10 cellular contexts compared by ENCODE assay signal in genomic region chr6:168711049-168711640, GRCh38.
DNase-seq lines count a peak whose midpoint lies in the region; ATAC-seq and TF ChIP-seq lines count a peak whose summit lies in the region.
"Had no signal": no experiment of that assay in that cellular context is flagged by ENCODE, and none has a peak within 500 bp of the region (broad histone marks: within the 10 kb centered on the region; RNA-seq: fewer than 3 reads in every experiment).

No MANE protein-coding gene starts in this region.

- H3K27ac ChIP-seq in breast epithelium = no peak overlapping the region
- H3K27ac ChIP-seq in CD4-positive, alpha-beta T cell (ENCODE audit: low read depth, low read length) = no peak overlapping the region

- H3K4me3 Mint-ChIP-seq in Calu3 (ENCODE audit: low read depth, unreplicated experiment) = no peak overlapping the region
- no peak overlapping the region for H3K4me3 Mint-ChIP-seq in mesothelial cell of epicardium
- H3K4me3 Mint-ChIP-seq in CD4-positive, alpha-beta T cell = no peak overlapping the region
- H3K4me3 Mint-ChIP-seq: naive B cell had no signal

- no peaks in the 10 kb centered on the region for H3K36me3 ChIP-seq in breast epithelium

- H3K36me3 Mint-ChIP-seq in Calu3 (ENCODE audit: insufficient read depth, unreplicated experiment) (no peaks in the 10 kb centered on the region), mesothelial cell of epicardium (no peaks in the 10 kb centered on the region)
- no peaks in the 10 kb centered on the region for H3K36me3 Mint-ChIP-seq in CD4-positive, alpha-beta T cell (ENCODE audit: low read depth)
- H3K36me3 Mint-ChIP-seq: naive B cell had no signal

- DNase-seq in Calu3 (no peak), breast epithelium (ENCODE audit: low spot score in 2 of 2) (no peak), mesothelial cell of epicardium (ENCODE audit: low spot score in 2 of 2, unreplicated experiment in 2 of 2) (no peak), GM10266 (ENCODE audit: extremely low spot score) (no peak), NCI-H146 treated with DMSO at 0.1 percent for 48 hours (lab: John Stamatoyannopoulos, UW; ENCODE audit: unreplicated experiment) (no peak)
- DNase-seq in CD4-positive, alpha-beta T cell = no peak
- DNase-seq: naive B cell, NCI-H2107 had no signal

- H3K9me3 Mint-ChIP-seq in Calu3 (ENCODE audit: low read depth, unreplicated experiment) (no peaks in the 10 kb centered on the region), mesothelial cell of epicardium (no peaks in the 10 kb centered on the region)
- H3K9me3 Mint-ChIP-seq in CD4-positive, alpha-beta T cell = no peaks in the 10 kb centered on the region

- H3K4me1 Mint-ChIP-seq in Calu3 (ENCODE audit: low read depth, unreplicated experiment) (no peaks in the 10 kb centered on the region), mesothelial cell of epicardium (peaks cover 15% of the 10 kb centered on the region)
- H3K4me1 Mint-ChIP-seq in CD4-positive, alpha-beta T cell (ENCODE audit: low read depth) = no peaks in the 10 kb centered on the region
- H3K4me1 Mint-ChIP-seq: naive B cell had no signal

- CTCF ChIA-PET in Calu3 (lab: Charles Lee) = interaction anchor here (0.7 to 1.2 kb wide), 4 partner anchors 21 to 259 kb away, joined by 3 to 4 read pairs (median 4); no protein-coding TSS in a partner anchor
- CTCF ChIA-PET in CD4-positive, alpha-beta T cell (lab: Charles Lee) = no interaction called here

- BruUV-seq in Calu3 (replicated peaks; lab: Mats Ljungman, UMichigan) = no TSS peak

- H3K27me3 Mint-ChIP-seq in Calu3 (ENCODE audit: unreplicated experiment) (no peaks in the 10 kb centered on the region), mesothelial cell of epicardium (ENCODE audit: low read depth) (peaks cover 4% of the 10 kb centered on the region)
- H3K27me3 Mint-ChIP-seq in CD4-positive, alpha-beta T cell = peaks cover 27% of the 10 kb centered on the region
- H3K27me3 Mint-ChIP-seq: naive B cell had no signal

- H3K27me3 ChIP-seq in breast epithelium = no peaks in the 10 kb centered on the region
- H3K27me3 ChIP-seq in CD4-positive, alpha-beta T cell (ENCODE audit: control insufficient read depth, insufficient read depth, low read length) = no peaks in the 10 kb centered on the region

- H3K4me3 ChIP-seq in breast epithelium = no peak overlapping the region

- TF ChIP-seq CTCF in Calu3 (IDR thresholded peaks at IDR 0.05; ENCODE audit: unreplicated experiment) (peak; percentile 38), LNCAP (IDR thresholded peaks at IDR 0.05) (peak; percentile 54), breast epithelium (IDR thresholded peaks at IDR 0.05) (peak; percentile 16 to 43 (median 27)), mesothelial cell of epicardium (IDR thresholded peaks at IDR 0.05; ENCODE audit: unreplicated experiment) (peak; percentile 93), GM10266 (IDR thresholded peaks at IDR 0.05; ENCODE audit: control insufficient read depth, insufficient read depth, low read depth, missing control alignments) (no peak)
- no peak for TF ChIP-seq CTCF in CD4-positive, alpha-beta T cell (IDR thresholded peaks at IDR 0.05)

- intact Hi-C loops in Calu3 (cut with micrococcal nuclease; ENCODE audit: unreplicated experiment) (loop anchor here (5.0 kb wide), 1 partner anchor 94 kb away; no protein-coding TSS in a partner anchor), breast epithelium (cut with DNase I; ENCODE audit: low total_unique reads) (no loop called here)
- intact Hi-C loops in CD4-positive, alpha-beta T cell (cut with DNase I, micrococcal nuclease) = no loop called here

- TF ChIP-seq POLR2A in breast epithelium (IDR thresholded peaks at IDR 0.05) = no peak

- no peak overlapping the region for H3K27ac Mint-ChIP-seq in Calu3 (ENCODE audit: unreplicated experiment)
- H3K27ac Mint-ChIP-seq in mesothelial cell of epicardium = no peak overlapping the region
- H3K27ac Mint-ChIP-seq in CD4-positive, alpha-beta T cell = no peak overlapping the region
- H3K27ac Mint-ChIP-seq: naive B cell had no signal

- H3K9me3 ChIP-seq in breast epithelium = no peaks in the 10 kb centered on the region
- no peaks in the 10 kb centered on the region for H3K9me3 ChIP-seq in CD4-positive, alpha-beta T cell (ENCODE audit: control insufficient read depth, low read length)

- ATAC-seq in HG02571 (IDR thresholded peaks at IDR 0.05; ENCODE audit: unreplicated experiment) = no peak
- ATAC-seq in CD4-positive, alpha-beta T cell (ENCODE audit: poor library complexity) = no peak

- H3K4me1 ChIP-seq in breast epithelium = no peaks in the 10 kb centered on the region

- POLR2A ChIA-PET in CD4-positive, alpha-beta T cell (lab: Charles Lee) = no interaction called here

Comparison
In these comparisons a context has a peak if more than half of its experiments do, and no peak if none do; other contexts are left out.
1. CTCF ChIP-seq: peak in Calu3 (single experiment), LNCAP (single experiment), breast epithelium (3 of 3) and mesothelial cell of epicardium (single experiment); none in GM10266 (single experiment) and CD4-positive, alpha-beta T cell (single experiment).